ENCODE assay signal across 1 cellular context in genomic region chr17:50424246-50425000, GRCh38.
TF ChIP-seq lines count a peak whose summit lies in the region.

No MANE protein-coding gene starts in this region.

TF ChIP-seq in SK-N-SH, 30 proteins besides CTCF, POLR2A, EP300 and RAD21 (continued from another document):
- TF ChIP-seq USF1 (IDR thresholded peaks at IDR 0.05; ENCODE audit: borderline replicate concordance, low read depth) (no peak), ELF1 (IDR thresholded peaks at IDR 0.05) (no peak), POLR2AphosphoS5 (IDR thresholded peaks at IDR 0.05; ENCODE audit: low read depth, low read length) (no peak), TAF1 (IDR thresholded peaks at IDR 0.05; ENCODE audit: borderline replicate concordance, low read depth, low read length) (no peak), MXI1 (IDR thresholded peaks at IDR 0.05; ENCODE audit: low read depth, low read length) (no peak), ZBTB33 (IDR thresholded peaks at IDR 0.05; ENCODE audit: borderline replicate concordance, low read depth) (no peak), GATA2 (CRISPR knock-in tag; IDR thresholded peaks at IDR 0.05) (no peak), FOSL2 (IDR thresholded peaks at IDR 0.05; ENCODE audit: borderline replicate concordance, low read depth) (no peak), EZH2phosphoT487 (IDR thresholded peaks at IDR 0.05; ENCODE audit: borderline replicate concordance, low read depth) (no peak), SIN3A (IDR thresholded peaks at IDR 0.05; ENCODE audit: borderline replicate concordance, low read depth, low read length) (no peak), SMC3 (IDR thresholded peaks at IDR 0.05; ENCODE audit: low read depth, low read length) (no peak), CHD2 (IDR thresholded peaks at IDR 0.05; ENCODE audit: low read length, partially characterized antibody) (no peak), GABPA (IDR thresholded peaks at IDR 0.05; ENCODE audit: low read depth) (no peak), USF2 (IDR thresholded peaks at IDR 0.05; ENCODE audit: borderline replicate concordance, low read depth, low read length) (no peak)
TF ChIP-seq in SK-N-SH: peak in this region for 0.
